ENCODE assay signal across 2 cellular contexts in the genomic region with DNA sequence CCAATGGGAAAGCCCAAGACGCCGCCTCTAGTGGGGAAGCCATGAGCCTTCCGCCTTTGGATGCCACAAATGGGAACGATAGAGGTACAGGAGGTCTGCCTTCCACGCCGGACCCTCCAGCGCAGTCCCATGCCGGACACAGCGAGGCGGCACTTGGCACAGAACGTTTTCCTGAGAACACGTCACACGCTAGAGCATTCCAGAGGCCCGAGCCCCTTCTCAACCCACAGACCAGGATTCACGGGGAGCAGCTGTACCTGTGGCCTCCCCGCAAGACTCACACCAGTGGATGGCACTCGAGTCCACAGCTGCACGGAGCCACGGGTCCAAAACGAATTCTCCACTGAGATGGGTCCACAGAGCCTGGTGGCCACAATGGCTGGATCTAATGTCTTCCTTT.
TF ChIP-seq lines count a peak whose summit lies in the region.

No MANE protein-coding gene starts in this region.

TF ChIP-seq in IMR-90, 13 proteins besides CTCF, POLR2A, EP300 and RAD21:
- TF ChIP-seq, protein P1, sequence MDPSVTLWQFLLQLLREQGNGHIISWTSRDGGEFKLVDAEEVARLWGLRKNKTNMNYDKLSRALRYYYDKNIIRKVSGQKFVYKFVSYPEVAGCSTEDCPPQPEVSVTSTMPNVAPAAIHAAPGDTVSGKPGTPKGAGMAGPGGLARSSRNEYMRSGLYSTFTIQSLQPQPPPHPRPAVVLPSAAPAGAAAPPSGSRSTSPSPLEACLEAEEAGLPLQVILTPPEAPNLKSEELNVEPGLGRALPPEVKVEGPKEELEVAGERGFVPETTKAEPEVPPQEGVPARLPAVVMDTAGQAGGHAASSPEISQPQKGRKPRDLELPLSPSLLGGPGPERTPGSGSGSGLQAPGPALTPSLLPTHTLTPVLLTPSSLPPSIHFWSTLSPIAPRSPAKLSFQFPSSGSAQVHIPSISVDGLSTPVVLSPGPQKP (IDR thresholded peaks at IDR 0.05; ENCODE audit: borderline replicate concordance, low read depth, low read length) = no peak
- TF ChIP-seq FOS (IDR thresholded peaks at IDR 0.05; ENCODE audit: low read depth, low read length) = no peak
- TF ChIP-seq MAFK (IDR thresholded peaks at IDR 0.05; ENCODE audit: low read depth, low read length) = no peak
- TF ChIP-seq MXI1 (IDR thresholded peaks at IDR 0.05; ENCODE audit: borderline replicate concordance, low read depth, low read length) = no peak
- no peak for TF ChIP-seq SMC3 (IDR thresholded peaks at IDR 0.05; ENCODE audit: low read depth, low read length)
- no peak for TF ChIP-seq RFX5 (IDR thresholded peaks at IDR 0.05; ENCODE audit: low read depth, low read length)
- TF ChIP-seq NFE2L2 (IDR thresholded peaks at IDR 0.05; ENCODE audit: low read depth, low read length) = no peak
- TF ChIP-seq MAZ (IDR thresholded peaks at IDR 0.05; ENCODE audit: borderline replicate concordance, low read depth, low read length) = no peak
- no peak for TF ChIP-seq CEBPB (IDR thresholded peaks at IDR 0.05; ENCODE audit: low read depth, low read length)
- no peak for TF ChIP-seq CHD1 (IDR thresholded peaks at IDR 0.05; ENCODE audit: low read depth, low read length)
- TF ChIP-seq BHLHE40 (IDR thresholded peaks at IDR 0.05; ENCODE audit: low read depth, low read length) = no peak
- TF ChIP-seq RCOR1 (IDR thresholded peaks at IDR 0.05; ENCODE audit: insufficient replicate concordance, low read length) = no peak
- TF ChIP-seq, protein P2, sequence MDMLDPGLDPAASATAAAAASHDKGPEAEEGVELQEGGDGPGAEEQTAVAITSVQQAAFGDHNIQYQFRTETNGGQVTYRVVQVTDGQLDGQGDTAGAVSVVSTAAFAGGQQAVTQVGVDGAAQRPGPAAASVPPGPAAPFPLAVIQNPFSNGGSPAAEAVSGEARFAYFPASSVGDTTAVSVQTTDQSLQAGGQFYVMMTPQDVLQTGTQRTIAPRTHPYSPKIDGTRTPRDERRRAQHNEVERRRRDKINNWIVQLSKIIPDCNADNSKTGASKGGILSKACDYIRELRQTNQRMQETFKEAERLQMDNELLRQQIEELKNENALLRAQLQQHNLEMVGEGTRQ (IDR thresholded peaks at IDR 0.05; ENCODE audit: low read depth, low read length) = no peak
TF ChIP-seq in IMR-90: peak in this region for 0.

TF ChIP-seq in H1, 55 proteins besides CTCF, POLR2A, EP300 and RAD21:
- TF ChIP-seq KDM4A (IDR thresholded peaks at IDR 0.05; ENCODE audit: low read depth, low read length, severe bottlenecking) = no peak
- no peak for TF ChIP-seq TAF7 (optimal IDR thresholded peaks at IDR 0.05; ENCODE audit: borderline replicate concordance, low read depth, low read length)
- no peak for TF ChIP-seq JUN (IDR thresholded peaks at IDR 0.05; ENCODE audit: low read depth, low read length)
- TF ChIP-seq ZNF274 (IDR thresholded peaks at IDR 0.05; ENCODE audit: borderline replicate concordance, extremely low read depth, low read length) = no peak
- TF ChIP-seq CBX8 (IDR thresholded peaks at IDR 0.05; ENCODE audit: borderline replicate concordance, low read depth, low read length) = no peak
- no peak for TF ChIP-seq NANOG (IDR thresholded peaks at IDR 0.05; ENCODE audit: insufficient read depth, low read depth, low read length, poor library complexity, severe bottlenecking)
- no peak for TF ChIP-seq GABPA (IDR thresholded peaks at IDR 0.05; ENCODE audit: borderline replicate concordance, insufficient read depth, low read length)
- no peak for TF ChIP-seq SIRT6 (IDR thresholded peaks at IDR 0.05; ENCODE audit: low read length)
- TF ChIP-seq, protein P3, sequence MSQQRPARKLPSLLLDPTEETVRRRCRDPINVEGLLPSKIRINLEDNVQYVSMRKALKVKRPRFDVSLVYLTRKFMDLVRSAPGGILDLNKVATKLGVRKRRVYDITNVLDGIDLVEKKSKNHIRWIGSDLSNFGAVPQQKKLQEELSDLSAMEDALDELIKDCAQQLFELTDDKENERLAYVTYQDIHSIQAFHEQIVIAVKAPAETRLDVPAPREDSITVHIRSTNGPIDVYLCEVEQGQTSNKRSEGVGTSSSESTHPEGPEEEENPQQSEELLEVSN (IDR thresholded peaks at IDR 0.05) = no peak
- TF ChIP-seq HDAC6 (IDR thresholded peaks at IDR 0.05; ENCODE audit: low read depth, low read length) = no peak
- TF ChIP-seq, protein P4, sequence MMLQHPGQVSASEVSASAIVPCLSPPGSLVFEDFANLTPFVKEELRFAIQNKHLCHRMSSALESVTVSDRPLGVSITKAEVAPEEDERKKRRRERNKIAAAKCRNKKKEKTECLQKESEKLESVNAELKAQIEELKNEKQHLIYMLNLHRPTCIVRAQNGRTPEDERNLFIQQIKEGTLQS (IDR thresholded peaks at IDR 0.05; ENCODE audit: insufficient read depth, low read depth, low read length) = no peak
- no peak for TF ChIP-seq PHF8 (conservative IDR thresholded peaks at IDR 0.05; ENCODE audit: low read depth, low read length)
- TF ChIP-seq BCL11A (IDR thresholded peaks at IDR 0.05; ENCODE audit: low read depth in 2 of 2, low read length in 2 of 2) = no peak
- TF ChIP-seq SP2 (IDR thresholded peaks at IDR 0.05; ENCODE audit: low read length) = no peak
- no peak for TF ChIP-seq RNF2 (IDR thresholded peaks at IDR 0.05; ENCODE audit: borderline replicate concordance, low read depth, low read length, missing control alignments, poor library complexity, severe bottlenecking)
- no peak for TF ChIP-seq CREB1 (IDR thresholded peaks at IDR 0.05)
